Comparison of ENCODE assay signal across 16 cellular contexts in the genomic region with DNA sequence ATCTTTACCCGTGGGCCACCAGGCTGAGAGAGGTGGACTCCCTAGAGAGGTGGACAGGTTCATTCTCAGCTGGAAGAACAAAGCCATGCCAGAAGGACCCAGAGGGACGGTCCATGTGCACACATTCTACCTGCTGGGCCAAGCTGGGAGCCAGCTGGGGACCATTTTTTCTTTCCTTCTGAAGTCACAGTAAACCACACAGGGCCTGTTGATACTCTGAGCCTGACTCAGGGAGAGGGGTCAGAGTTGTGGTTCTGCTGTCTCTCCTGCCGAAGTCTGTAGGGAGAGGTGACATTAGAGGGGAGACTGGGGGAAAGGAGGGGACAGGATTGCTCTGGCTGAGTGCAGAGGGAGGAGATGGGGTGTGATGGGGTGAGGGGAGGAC.
A peak's percentile ranks its signal among the peaks of the same experiment; 100 is the strongest.
DNase-seq lines count a peak whose midpoint lies in the region; FAIRE-seq and TF ChIP-seq lines count a peak whose summit lies in the region.
"Had no signal": no experiment of that assay in that cellular context is flagged by ENCODE, and none has a peak within 500 bp of the region (broad histone marks: within the 10 kb centered on the region; RNA-seq: fewer than 3 reads in every experiment).

No MANE protein-coding gene starts in this region.

- no peak overlapping the region for H3K27ac ChIP-seq in neural progenitor cell
- H3K27ac ChIP-seq: esophagus squamous epithelium, psoas muscle, thoracic aorta had no signal

- H3K79me2 ChIP-seq in neural progenitor cell (ENCODE audit: low read depth), result no peaks in the 10 kb centered on the region

- H4K20me1 ChIP-seq in neural progenitor cell (ENCODE audit: low read depth), result peaks cover 19% of the 10 kb centered on the region

- no peak for TF ChIP-seq POLR2A in GM12891 (IDR thresholded peaks at IDR 0.05; ENCODE audit: low read depth, low read length)

- peaks cover 38% of the 10 kb centered on the region for H3K4me1 Mint-ChIP-seq in neural progenitor cell
- H3K4me1 Mint-ChIP-seq: CD4-positive, alpha-beta memory T cell had no signal

- H3K9ac ChIP-seq in neural progenitor cell, result no peak overlapping the region

- no peak overlapping the region for H3K4me3 Mint-ChIP-seq in neural progenitor cell
- H3K4me3 Mint-ChIP-seq: CD4-positive, alpha-beta memory T cell had no signal

- peaks cover 1% of the 10 kb centered on the region for H3K36me3 Mint-ChIP-seq in neural progenitor cell
- H3K36me3 Mint-ChIP-seq: CD4-positive, alpha-beta memory T cell had no signal

- H3K27me3 Mint-ChIP-seq in neural progenitor cell (ENCODE audit: insufficient read depth, low read depth), result peaks cover 11% of the 10 kb centered on the region

- peak overlapping the region; percentile 74 for H3K27ac Mint-ChIP-seq in neural progenitor cell

- H2AFZ ChIP-seq in neural progenitor cell (replicated peaks), result no peak overlapping the region

- DNase-seq in NCI-H146 (lab: John Stamatoyannopoulos, UW) (peak; percentile 46), NCI-H146 treated with DMSO at 0.1 percent for 48 hours (lab: John Stamatoyannopoulos, UW; ENCODE audit: unreplicated experiment) (no peak), NCI-H69 (lab: John Stamatoyannopoulos, UW) (peak; percentile 79), astrocyte of the hippocampus (ENCODE audit: low read depth, low spot score) (peak; percentile 29), neural progenitor cell (ENCODE audit: low spot score) (no peak), SIG-M5 treated with dmso at 0.1 percent for 504 hours (lab: John Stamatoyannopoulos, UW; ENCODE audit: unreplicated experiment) (no peak), GM12891 (ENCODE audit: insufficient read length, low spot score) (no peak)
- DNase-seq in effector CD4-positive, alpha-beta T cell, result no peak
- DNase-seq: 8988T; activated CD4-positive, alpha-beta T cell treated with anti-CD3 and anti-CD28 coated beads for 4 hours; CD4-positive, alpha-beta memory T cell; esophagus squamous epithelium; NCI-H2029; psoas muscle had no signal

- peaks cover 2% of the 10 kb centered on the region for H3K9me3 Mint-ChIP-seq in neural progenitor cell

- FAIRE-seq in GM12891 (lab: Jason Lieb, UNC), result no peak
- FAIRE-seq: RCC 7860 had no signal

- no peak overlapping the region for H3K4me2 ChIP-seq in neural progenitor cell

- H3K4me1 ChIP-seq in neural progenitor cell, result peaks cover 10% of the 10 kb centered on the region

- no peaks in the 10 kb centered on the region for H3K36me3 ChIP-seq in neural progenitor cell
- H3K36me3 ChIP-seq: thoracic aorta had no signal

- H3F3A ChIP-seq in neural progenitor cell (ENCODE audit: low read depth), result no peaks in the 10 kb centered on the region

- H3K27me3 ChIP-seq in neural progenitor cell, result no peaks in the 10 kb centered on the region
- H3K27me3 ChIP-seq: esophagus squamous epithelium had no signal

- H3K4me3 ChIP-seq in neural progenitor cell, result no peak overlapping the region
- H3K4me3 ChIP-seq: esophagus squamous epithelium, psoas muscle, thoracic aorta had no signal

- no peak for TF ChIP-seq CTCF in neural progenitor cell (IDR thresholded peaks at IDR 0.05)

- H3K9me3 ChIP-seq in neural progenitor cell (ENCODE audit: low read depth), result no peaks in the 10 kb centered on the region
- H3K9me3 ChIP-seq: esophagus squamous epithelium, psoas muscle had no signal

TF ChIP-seq in GM12891, 5 proteins besides CTCF, POLR2A, EP300 and RAD21:
- TF ChIP-seq POLR2AphosphoS5 (IDR thresholded peaks at IDR 0.05; ENCODE audit: low read depth, low read length), result no peak
- TF ChIP-seq PAX5 (IDR thresholded peaks at IDR 0.05; ENCODE audit: insufficient read depth, low read length, severe bottlenecking), result no peak
- no peak for TF ChIP-seq POU2F2 (IDR thresholded peaks at IDR 0.05; ENCODE audit: low read depth, low read length)
- TF ChIP-seq TAF1 (IDR thresholded peaks at IDR 0.05; ENCODE audit: low read depth, low read length), result no peak
- TF ChIP-seq SPI1 (IDR thresholded peaks at IDR 0.05; ENCODE audit: low read depth, low read length), result no peak

Comparison
In these comparisons a context has a peak if more than half of its experiments do, and no peak if none do; other contexts are left out.
1. DNase-seq: peak in NCI-H146 (single experiment), NCI-H69 (single experiment) and astrocyte of the hippocampus (single experiment); none in NCI-H146 treated with DMSO at 0.1 percent for 48 hours (single experiment), neural progenitor cell (single experiment), SIG-M5 treated with dmso at 0.1 percent for 504 hours (single experiment), GM12891 (single experiment) and effector CD4-positive, alpha-beta T cell (single experiment).